Comparison of ENCODE assay signal across 10 cellular contexts in genomic region chr18:77113361-77114069, GRCh38. TPM values are rescaled to one million over a fixed set of nuclear protein-coding genes. Genes with fewer than 3 reads are reported as not detected.
A peak's percentile ranks its signal among the peaks of the same experiment; 100 is the strongest.
DNase-seq lines count a peak whose midpoint lies in the region; ATAC-seq and TF ChIP-seq lines count a peak whose summit lies in the region.
"Had no signal": no experiment of that assay in that cellular context is flagged by ENCODE, and none has a peak within 500 bp of the region (broad histone marks: within the 10 kb centered on the region; RNA-seq: fewer than 3 reads in every experiment).

No MANE protein-coding gene starts in this region.

- no peak for TF ChIP-seq POLR2A in spleen (IDR thresholded peaks at IDR 0.05)

- ATAC-seq in left lung: no peak
- no peak for ATAC-seq in HG02938 (IDR thresholded peaks at IDR 0.05; ENCODE audit: unreplicated experiment)
- ATAC-seq in HG02678 (IDR thresholded peaks at IDR 0.05; ENCODE audit: unreplicated experiment): no peak
- ATAC-seq in activated CD4-positive, CD25-positive, alpha-beta regulatory T cell treated with anti-CD3 and anti-CD28 coated beads, Interleukin-2, amount 50 U/mL, for 24 hours: no peak

- TF ChIP-seq CTCF in HL-60 (IDR thresholded peaks at IDR 0.05; ENCODE audit: insufficient read depth, low read length): no peak
- no peak for TF ChIP-seq CTCF in ascending aorta (IDR thresholded peaks at IDR 0.05)
- no peak for TF ChIP-seq CTCF in left lung (IDR thresholded peaks at IDR 0.05)
- TF ChIP-seq CTCF in spleen (IDR thresholded peaks at IDR 0.05 in 8 of 11, conservative IDR thresholded peaks at IDR 0.05 in 3 of 11): no peak

- 83 to 90% (median 86%) methylated on average over 14 of the region's 14 CpGs for WGBS in spleen, 5 donors

- H3K36me3 ChIP-seq in ascending aorta: peaks cover 0 to 2% of the 10 kb centered on the region in 2 donors
- peaks cover 0 to 5% of the 10 kb centered on the region in 2 donors for H3K36me3 ChIP-seq in left lung
- peaks cover 0 to 54% (median 0%) of the 10 kb centered on the region in 6 donors for H3K36me3 ChIP-seq in spleen

- no peak overlapping the region for H3K4me3 ChIP-seq in HL-60 (replicated peaks; ENCODE audit: insufficient read depth, low read length)
- H3K4me3 ChIP-seq in ascending aorta: peak overlapping the region in 1 of 2 donors; percentile 21
- H3K4me3 ChIP-seq in left lung: peak overlapping the region in 1 of 2 donors; percentile 27
- peak overlapping the region in 2 of 8 donors; percentile 6 to 54 for H3K4me3 ChIP-seq in spleen
- H3K4me3 ChIP-seq: dorsolateral prefrontal cortex had no signal

- H3K4me1 ChIP-seq in ascending aorta: peaks cover 5 to 10% of the 10 kb centered on the region in 2 donors
- peaks cover 30 to 70% of the 10 kb centered on the region in 2 donors for H3K4me1 ChIP-seq in left lung
- H3K4me1 ChIP-seq in spleen: peaks cover 27 to 96% (median 82%) of the 10 kb centered on the region in 6 donors

- H3K27ac ChIP-seq in HL-60 (replicated peaks) (peak overlapping the region; percentile 84), ascending aorta (peak overlapping the region; percentile 78 to 83), left lung (peak overlapping the region; percentile 90 to 96), spleen (peak overlapping the region in 7 of 8 donors; percentile 86 to 92 (median 90))

- H3K9me3 ChIP-seq in ascending aorta: no peaks in the 10 kb centered on the region
- no peaks in the 10 kb centered on the region for H3K9me3 ChIP-seq in left lung
- no peaks in the 10 kb centered on the region for H3K9me3 ChIP-seq in spleen

- intact Hi-C loops in ascending aorta (cut with DNase I) (no loop called here), left lung (cut with DNase I) (loop anchor here in 1 of 2 donors (10.0 kb wide), 1 partner anchor 49 kb away; no protein-coding TSS in a partner anchor), spleen (cut with DNase I; ENCODE audit: low total_unique reads) (no loop called here)

- DNase-seq in HL-60 (ENCODE audit: low read depth in 1 of 2, low spot score in 1 of 2): no peak
- DNase-seq in ascending aorta (ENCODE audit: low spot score in 2 of 2): peak in 1 of 2 donors; percentile 59
- DNase-seq in left lung: peak in 1 of 2 donors; percentile 31
- no peak for DNase-seq in spleen
- DNase-seq: MM.1S, NCI-H82 had no signal

- H3K27me3 ChIP-seq in HL-60 (ENCODE audit: insufficient read depth, poor library complexity, severe bottlenecking) (no peaks in the 10 kb centered on the region), ascending aorta (no peaks in the 10 kb centered on the region), left lung (no peaks in the 10 kb centered on the region), spleen (replicated peaks in 1 of 7) (no peaks in the 10 kb centered on the region)
- H3K27me3 ChIP-seq: dorsolateral prefrontal cortex had no signal

RNA-seq across cellular contexts. Expression of gene MBP, which starts 19.1 kb away (rescaled TPM):
- 8.1 TPM for total RNA-seq in ascending aorta
- total RNA-seq in left lung: 10 to 100 TPM; 40.5 to 56.7 TPM
- 10 to 100 TPM; 62.5 to 96.0 (median 79.4) TPM for total RNA-seq in spleen
- polyA plus RNA-seq in spleen: 10 to 100 TPM; 11.1 to 16.4 (median 11.2) TPM
